In genomic region chr20:61874421-61875068, GRCh38 we compare ENCODE assay signal across 12 cellular contexts.
DNase-seq lines count a peak whose midpoint lies in the region; ATAC-seq, FAIRE-seq and TF ChIP-seq lines count a peak whose summit lies in the region.
"Had no signal": no experiment of that assay in that cellular context is flagged by ENCODE, and none has a peak within 500 bp of the region (broad histone marks: within the 10 kb centered on the region; RNA-seq: fewer than 3 reads in every experiment).

No MANE protein-coding gene starts in this region.

- no peaks in the 10 kb centered on the region for H3K9me2 ChIP-seq in OCI-LY7 (ENCODE audit: insufficient read depth, low read length)

- no peaks in the 10 kb centered on the region for H3K27me3 ChIP-seq in psoas muscle (ENCODE audit: insufficient read depth in 3 of 3, low read length in 2 of 3)

- H3K4me3 ChIP-seq in OCI-LY7 (ENCODE audit: low read depth, low read length, poor library complexity, severe bottlenecking) = no peak overlapping the region
- no peak overlapping the region for H3K4me3 ChIP-seq in psoas muscle

- no peak overlapping the region for H3K4me2 ChIP-seq in OCI-LY7 (ENCODE audit: low read length)

- TF ChIP-seq POLR2A in H54 (IDR thresholded peaks at IDR 0.05; ENCODE audit: low read depth, low read length) (no peak), erythroblast (IDR thresholded peaks at IDR 0.05; ENCODE audit: low read length) (no peak)

- CTCF ChIA-PET in OCI-LY7 (lab: Charles Lee; ENCODE audit: unreplicated experiment) = no interaction called here

- no peak for FAIRE-seq in H54 (lab: Jason Lieb, UNC)

- DNase-seq in 8988T (peak; percentile 58), H54 (ENCODE audit: insufficient read length, low spot score) (peak; percentile 23), OCI-LY7 (ENCODE audit: low spot score) (peak; percentile 7), erythroblast (lab: John Stamatoyannopoulos, UW) (peak; percentile 16 to 30), psoas muscle (no peak), posterior vena cava (ENCODE audit: low spot score) (no peak), NCI-H1417 treated with DMSO at 0.1 percent for 48 hours (lab: John Stamatoyannopoulos, UW) (no peak), mesenteric fat pad (ENCODE audit: low spot score) (no peak)
- DNase-seq: activated CD8-positive, alpha-beta memory T cell treated with anti-CD3 and anti-CD28 coated beads, Interleukin-2, amount 10 ng/mL, durations not matched to agents 7 days and 5 days; NCI-H446; stimulated activated naive B cell treated with anti-CD40 and anti-IgM and Interleukin-4, amounts not matched to agents 10 μg/mL and 1 μg/mL and 100 μg/mL, for 72 hours had no signal

- BruUV-seq in OCI-LY7 (replicated peaks; lab: Mats Ljungman, UMichigan) = no TSS peak

- ATAC-seq in psoas muscle = no peak
- ATAC-seq: activated CD8-positive, alpha-beta memory T cell treated with anti-CD3 and anti-CD28 coated beads, Interleukin-2, amount 10 ng/mL, durations not matched to agents 7 days and 5 days; sciatic nerve had no signal

- H3K36me3 ChIP-seq in OCI-LY7 (ENCODE audit: insufficient read depth, low read length) (no peaks in the 10 kb centered on the region), psoas muscle (ENCODE audit: insufficient read depth in 1 of 2, low read depth in 1 of 2) (no peaks in the 10 kb centered on the region)

- TF ChIP-seq CTCF in OCI-LY7 (conservative IDR thresholded peaks at IDR 0.05; ENCODE audit: low read length) (peak; percentile 52), psoas muscle (IDR thresholded peaks at IDR 0.05) (no peak)

- H3K9me3 ChIP-seq in OCI-LY7 (ENCODE audit: low read length) (no peaks in the 10 kb centered on the region), psoas muscle (no peaks in the 10 kb centered on the region)

- POLR2A ChIA-PET in OCI-LY7 (lab: Charles Lee) = no interaction called here

- H3K27ac ChIP-seq in OCI-LY7 (ENCODE audit: low read depth, low read length, poor library complexity, severe bottlenecking) (no peak overlapping the region), psoas muscle (no peak overlapping the region)

- no peak overlapping the region for H2AFZ ChIP-seq in OCI-LY7 (ENCODE audit: low read length)

- H4K20me1 ChIP-seq in OCI-LY7 (ENCODE audit: insufficient read depth, low read length) = no peaks in the 10 kb centered on the region

- H3K4me1 ChIP-seq in OCI-LY7 (ENCODE audit: insufficient read depth, low read length, poor library complexity, severe bottlenecking) = no peaks in the 10 kb centered on the region
- H3K4me1 ChIP-seq in psoas muscle = no peaks in the 10 kb centered on the region

- no peaks in the 10 kb centered on the region for H3K79me2 ChIP-seq in OCI-LY7 (ENCODE audit: insufficient read depth, low read depth, low read length)

- WGBS in psoas muscle, 3 donors = 63 to 65% (median 65%) methylated on average over 26 to 27 of the region's 27 CpGs

- intact Hi-C loops in OCI-LY7 (cut with micrococcal nuclease; ENCODE audit: unreplicated experiment) = no loop called here
- intact Hi-C loops in psoas muscle (cut with DNase I) = no loop called here
- intact Hi-C loops in posterior vena cava (cut with DNase I) = no loop called here

Comparison
In these comparisons a context has a peak if more than half of its experiments do, and no peak if none do; other contexts are left out.
1. DNase-seq: peak in 8988T (single experiment), H54 (single experiment), OCI-LY7 (single experiment) and erythroblast (2 of 2); none in psoas muscle (0 of 2), posterior vena cava (single experiment), NCI-H1417 treated with DMSO at 0.1 percent for 48 hours (single experiment) and mesenteric fat pad (single experiment).